1 cellular context compared by ENCODE assay signal in the genomic region with DNA sequence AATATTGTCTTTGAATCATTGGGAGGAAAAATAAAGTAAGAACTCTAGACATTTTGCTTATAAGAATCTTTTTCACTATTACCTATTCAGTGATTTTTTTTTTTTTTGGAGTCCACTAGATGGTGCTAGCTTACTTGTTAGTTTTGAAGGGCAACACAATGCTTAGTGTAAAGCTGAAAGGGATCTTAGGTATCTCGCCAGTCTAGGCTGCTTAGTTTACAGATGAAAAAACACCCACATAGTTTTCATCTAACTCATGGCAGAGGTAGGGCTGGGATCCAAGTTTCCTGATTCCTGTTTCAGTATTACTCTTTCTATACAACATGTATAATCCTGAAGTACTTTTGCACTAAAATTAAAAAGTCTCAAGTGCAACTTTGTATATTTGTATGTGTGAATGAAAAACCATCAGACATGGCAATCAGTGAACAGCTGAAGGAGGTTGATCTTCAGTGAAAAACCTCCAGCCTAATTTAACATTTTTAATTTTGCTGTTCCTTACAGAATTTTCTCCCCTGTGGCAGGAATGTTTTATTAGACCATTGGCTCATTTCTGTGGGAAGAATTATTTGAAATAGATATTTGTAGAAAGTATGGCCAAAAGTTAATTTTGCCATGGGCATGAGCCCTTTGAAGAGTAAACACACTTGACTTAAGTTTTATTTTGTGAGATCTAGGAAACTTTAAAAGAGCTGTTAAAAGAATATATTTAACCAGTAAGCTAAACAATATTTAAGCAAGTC.
TF ChIP-seq lines count a peak whose summit lies in the region.

No MANE protein-coding gene starts in this region.

TF ChIP-seq in GM12878, 131 proteins besides CTCF, POLR2A, EP300 and RAD21:
- peak; percentile 23; the same call in 1 of the 2 replicates for TF ChIP-seq SMC3 (IDR thresholded peaks at IDR 0.05; ENCODE audit: borderline replicate concordance, low read length)
- TF ChIP-seq, protein P1, sequence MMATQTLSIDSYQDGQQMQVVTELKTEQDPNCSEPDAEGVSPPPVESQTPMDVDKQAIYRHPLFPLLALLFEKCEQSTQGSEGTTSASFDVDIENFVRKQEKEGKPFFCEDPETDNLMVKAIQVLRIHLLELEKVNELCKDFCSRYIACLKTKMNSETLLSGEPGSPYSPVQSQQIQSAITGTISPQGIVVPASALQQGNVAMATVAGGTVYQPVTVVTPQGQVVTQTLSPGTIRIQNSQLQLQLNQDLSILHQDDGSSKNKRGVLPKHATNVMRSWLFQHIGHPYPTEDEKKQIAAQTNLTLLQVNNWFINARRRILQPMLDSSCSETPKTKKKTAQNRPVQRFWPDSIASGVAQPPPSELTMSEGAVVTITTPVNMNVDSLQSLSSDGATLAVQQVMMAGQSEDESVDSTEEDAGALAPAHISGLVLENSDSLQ (IDR thresholded peaks at IDR 0.05): no peak
